Comparison of ENCODE assay signal across 1 cellular context in genomic region chr18:3623769-3624545, GRCh38.
TF ChIP-seq lines count a peak whose summit lies in the region.

No MANE protein-coding gene starts in this region.

TF ChIP-seq in K562, 482 proteins besides CTCF, POLR2A, EP300 and RAD21 (continued from another document and continues in another):
- no peak for TF ChIP-seq RB1 (IDR thresholded peaks at IDR 0.05; ENCODE audit: low read depth)
- no peak for TF ChIP-seq ZNF263 (CRISPR knock-in tag; IDR thresholded peaks at IDR 0.05; ENCODE audit: borderline replicate concordance)
- peak; percentile 74; the same call in 1 of the 2 replicates for TF ChIP-seq FOXP1 (CRISPR knock-in tag; IDR thresholded peaks at IDR 0.05)
- TF ChIP-seq MCM3 (IDR thresholded peaks at IDR 0.05), result no peak
- no peak for TF ChIP-seq RBM25 (IDR thresholded peaks at IDR 0.05; ENCODE audit: low read depth, low read length, severe bottlenecking)
- 0 out of 2 replicates have a peak, but pooled peaks have one; percentile 56 for TF ChIP-seq ZNF75A (CRISPR knock-in tag; IDR thresholded peaks at IDR 0.05)
- TF ChIP-seq ZBTB9 (CRISPR knock-in tag; IDR thresholded peaks at IDR 0.05), result peak; percentile 97
- no peak for TF ChIP-seq MITF (IDR thresholded peaks at IDR 0.05)
- 0 out of 2 replicates have a peak, but pooled peaks have one; percentile 25 for TF ChIP-seq HLTF (IDR thresholded peaks at IDR 0.05)
- TF ChIP-seq ZNF511 (CRISPR knock-in tag; IDR thresholded peaks at IDR 0.05), result no peak
- TF ChIP-seq STAT5A (IDR thresholded peaks at IDR 0.05; ENCODE audit: borderline replicate concordance, low read length), result peak; percentile 36
- peak; percentile 49 for TF ChIP-seq TAF7 (tag; IDR thresholded peaks at IDR 0.05)
- TF ChIP-seq SRSF1 (IDR thresholded peaks at IDR 0.05; ENCODE audit: low read depth, low read length), result no peak
- TF ChIP-seq MAZ (CRISPR knock-in tag; conservative IDR thresholded peaks at IDR 0.05 in 1 of 2, IDR thresholded peaks at IDR 0.05 in 1 of 2), result peak; percentile 77 to 87
- no peak for TF ChIP-seq TFAP4 (CRISPR knock-in tag; IDR thresholded peaks at IDR 0.05; ENCODE audit: borderline replicate concordance)
- peak; percentile 93 for TF ChIP-seq CXXC5 (CRISPR knock-in tag; IDR thresholded peaks at IDR 0.05)
- TF ChIP-seq TSHZ1 (CRISPR knock-in tag; IDR thresholded peaks at IDR 0.05), result peak; percentile 67; the same call in 1 of the 2 replicates
- TF ChIP-seq DMBX1 (CRISPR knock-in tag; IDR thresholded peaks at IDR 0.05; ENCODE audit: borderline replicate concordance), result peak; percentile 97
- TF ChIP-seq FOS (IDR thresholded peaks at IDR 0.05; ENCODE audit: extremely low read depth, insufficient read length), result no peak
- TF ChIP-seq ZNF609 (CRISPR knock-in tag; IDR thresholded peaks at IDR 0.05; ENCODE audit: borderline replicate concordance), result peak; percentile 96
- no peak for TF ChIP-seq ZNF408 (CRISPR knock-in tag; IDR thresholded peaks at IDR 0.05; ENCODE audit: low read depth)
- no peak for TF ChIP-seq ZZZ3 (IDR thresholded peaks at IDR 0.05)
- 0 out of 2 replicates have a peak, but pooled peaks have one; percentile 21 for TF ChIP-seq TRIM25 (IDR thresholded peaks at IDR 0.05; ENCODE audit: borderline replicate concordance)
- TF ChIP-seq TCF15 (CRISPR knock-in tag; IDR thresholded peaks at IDR 0.05), result peak; percentile 93
- TF ChIP-seq FOSL1 (tag; conservative IDR thresholded peaks at IDR 0.05), result peak; percentile 86
- TF ChIP-seq RBM17 (IDR thresholded peaks at IDR 0.05; ENCODE audit: borderline replicate concordance, low read depth, low read length), result no peak
- TF ChIP-seq ATF4 (CRISPR knock-in tag; IDR thresholded peaks at IDR 0.05), result peak; percentile 87
- no peak for TF ChIP-seq SOX6 (IDR thresholded peaks at IDR 0.05)
- TF ChIP-seq MAFK (IDR thresholded peaks at IDR 0.05; ENCODE audit: low read length), result peak; percentile 82
- TF ChIP-seq CHD1 (IDR thresholded peaks at IDR 0.05; ENCODE audit: low read length), result no peak
- peak; percentile 93; the same call in 1 of the 2 replicates for TF ChIP-seq ZNF830 (CRISPR knock-in tag; IDR thresholded peaks at IDR 0.05)
- no peak for TF ChIP-seq ZNF121 (CRISPR knock-in tag; conservative IDR thresholded peaks at IDR 0.05)
- no peak for TF ChIP-seq ESRRA (IDR thresholded peaks at IDR 0.05; ENCODE audit: borderline replicate concordance, low read depth)
